Comparison of ENCODE assay signal across 19 cellular contexts in genomic region chr12:110885152-110885840, GRCh38. TPM values are rescaled to one million over a fixed set of nuclear protein-coding genes. Genes with fewer than 3 reads are reported as not detected.
"Had no signal": no experiment of that assay in that cellular context is flagged by ENCODE, and none has a peak within 500 bp of the region (broad histone marks: within the 10 kb centered on the region; RNA-seq: fewer than 3 reads in every experiment).

No MANE protein-coding gene starts in this region.

- H3K36me3 Mint-ChIP-seq: activated naive CD8-positive, alpha-beta T cell; immature natural killer cell; memory B cell had no signal

- H3K9me3 Mint-ChIP-seq: dendritic cell treated with granulocyte-macrophage colony-stimulating factor and Interleukin-4, amounts not matched to agents 40 ng/mL and 50 ng/mL, for 4 days; immature natural killer cell had no signal

- ATAC-seq: effector memory CD8-positive, alpha-beta T cell; left colon; pancreas had no signal

- H3K4me3 Mint-ChIP-seq: activated naive CD8-positive, alpha-beta T cell; dendritic cell treated with granulocyte-macrophage colony-stimulating factor and Interleukin-4, amounts not matched to agents 40 ng/mL and 50 ng/mL, for 4 days; effector memory CD8-positive, alpha-beta T cell; immature natural killer cell; memory B cell; neural crest cell had no signal

- DNase-seq: activated effector memory CD4-positive, alpha-beta T cell treated with anti-CD3 and anti-CD28 coated beads, Interleukin-2, amount 50 U/mL, for 16 hours; activated T-cell treated with anti-CD3 and anti-CD28 coated beads, Interleukin-2, amount 50 U/mL, for 1 hour; amygdala; brain microvascular endothelial cell; cerebellar nuclear complex; effector memory CD8-positive, alpha-beta T cell; immature natural killer cell; left colon; pancreas; small intestine; thyroid gland had no signal

- H3K27ac Mint-ChIP-seq: activated naive CD8-positive, alpha-beta T cell; dendritic cell treated with granulocyte-macrophage colony-stimulating factor and Interleukin-4, amounts not matched to agents 40 ng/mL and 50 ng/mL, for 4 days; effector memory CD8-positive, alpha-beta T cell; immature natural killer cell; memory B cell had no signal

- H3K27ac ChIP-seq: brain microvascular endothelial cell, pancreas, thyroid gland had no signal

- H3K36me3 ChIP-seq: brain microvascular endothelial cell, pancreas, thyroid gland had no signal

- H3K27me3 ChIP-seq: brain microvascular endothelial cell, pancreas, thyroid gland had no signal

- H3K9me3 ChIP-seq: pancreas, thyroid gland had no signal

- H3K27me3 Mint-ChIP-seq: activated naive CD8-positive, alpha-beta T cell; effector memory CD8-positive, alpha-beta T cell had no signal

- H3K4me1 ChIP-seq: pancreas, thyroid gland had no signal

- H3K4me3 ChIP-seq: pancreas, thyroid gland had no signal

RNA-seq across cellular contexts. Expression of gene MYL2, which starts 35.1 kb away (rescaled TPM):
- total RNA-seq: glomerular endothelial cell; left colon; neural crest cell; renal cortical epithelial cell; T-helper 2 cell treated with Interferon-gamma antibody and Interleukin-4, amounts not matched to agents 100 ng/mL and 5 ng/mL, for 36 hours; thyroid gland had no signal
- polyA plus RNA-seq: immature natural killer cell had no signal

RNA-seq across cellular contexts. Expression of gene CCDC63, which starts 38.5 kb away (rescaled TPM):
- total RNA-seq: glomerular endothelial cell; left colon; neural crest cell; pancreas; renal cortical epithelial cell; T-helper 2 cell treated with Interferon-gamma antibody and Interleukin-4, amounts not matched to agents 100 ng/mL and 5 ng/mL, for 36 hours; thyroid gland had no signal
- polyA plus RNA-seq: esophagus, immature natural killer cell, pancreas, small intestine had no signal
